Comparison of ENCODE assay signal across 1 cellular context in genomic region chr3:138782748-138783147, GRCh38.
TF ChIP-seq lines count a peak whose summit lies in the region.

No MANE protein-coding gene starts in this region.

TF ChIP-seq in HepG2, 621 proteins besides CTCF, POLR2A, EP300 and RAD21 (continued from another document):
- TF ChIP-seq ZNF574 (CRISPR knock-in tag; IDR thresholded peaks at IDR 0.05), result no peak
